ENCODE assay signal across 1 cellular context in the genomic region with DNA sequence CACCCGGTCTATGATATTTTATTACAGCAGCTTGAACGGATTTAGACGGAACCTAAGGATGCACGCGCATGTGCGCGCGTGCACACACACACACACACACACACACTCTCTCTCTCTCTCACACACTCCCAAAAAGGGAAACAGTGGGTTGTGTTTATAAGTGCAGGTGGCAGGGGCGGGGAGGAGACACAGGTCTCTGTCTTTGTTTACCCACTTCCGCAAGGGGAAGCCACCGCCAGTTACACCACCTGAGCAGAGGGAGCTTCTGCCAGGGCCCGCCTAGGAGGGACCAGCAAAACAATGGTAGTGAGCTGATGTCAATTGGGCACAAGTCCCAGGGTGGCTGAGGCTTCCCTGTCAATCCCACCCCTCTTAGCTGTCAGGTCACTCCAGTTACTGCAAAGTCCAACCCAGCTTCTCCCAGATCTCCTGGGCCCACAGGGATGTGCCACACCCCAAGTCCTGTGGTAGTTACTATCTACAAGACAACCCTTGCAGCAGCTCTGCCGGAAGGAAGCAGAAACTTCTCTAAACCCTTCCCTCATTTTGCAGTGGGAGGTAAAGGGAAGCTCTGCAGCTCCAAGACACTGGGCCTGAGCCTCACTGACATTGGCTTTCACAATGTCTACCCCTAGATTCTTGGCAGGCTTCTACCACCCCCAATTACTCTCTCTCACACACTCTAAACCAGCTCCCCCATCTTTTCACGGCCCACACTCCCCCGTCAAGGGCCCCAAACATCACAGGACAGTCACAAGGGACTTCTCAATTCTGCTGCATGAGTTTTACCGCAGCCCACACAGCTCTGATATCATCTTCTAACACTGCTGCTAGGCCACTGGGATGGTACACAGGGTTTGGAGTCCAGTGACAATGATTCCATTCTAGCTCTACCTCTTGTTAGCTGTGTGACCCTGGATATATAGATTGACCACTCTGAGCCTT.
TF ChIP-seq lines count a peak whose summit lies in the region.

No MANE protein-coding gene starts in this region.

TF ChIP-seq in K562, 482 proteins besides CTCF, POLR2A, EP300 and RAD21 (continues in another document):
- TF ChIP-seq, protein P1, sequence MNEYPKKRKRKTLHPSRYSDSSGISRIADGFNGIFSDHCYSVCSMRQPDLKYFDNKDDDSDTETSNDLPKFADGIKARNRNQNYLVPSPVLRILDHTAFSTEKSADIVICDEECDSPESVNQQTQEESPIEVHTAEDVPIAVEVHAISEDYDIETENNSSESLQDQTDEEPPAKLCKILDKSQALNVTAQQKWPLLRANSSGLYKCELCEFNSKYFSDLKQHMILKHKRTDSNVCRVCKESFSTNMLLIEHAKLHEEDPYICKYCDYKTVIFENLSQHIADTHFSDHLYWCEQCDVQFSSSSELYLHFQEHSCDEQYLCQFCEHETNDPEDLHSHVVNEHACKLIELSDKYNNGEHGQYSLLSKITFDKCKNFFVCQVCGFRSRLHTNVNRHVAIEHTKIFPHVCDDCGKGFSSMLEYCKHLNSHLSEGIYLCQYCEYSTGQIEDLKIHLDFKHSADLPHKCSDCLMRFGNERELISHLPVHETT (CRISPR knock-in tag; conservative IDR thresholded peaks at IDR 0.05 in 1 of 2, IDR thresholded peaks at IDR 0.05 in 1 of 2) = 0 out of 4 replicates have a peak, but pooled peaks of 1 of the 2 experiments have one; percentile 19
- TF ChIP-seq MEF2A (IDR thresholded peaks at IDR 0.05; ENCODE audit: control insufficient read depth, low read depth, low read length) = no peak
- 0 out of 4 replicates have a peak, but pooled peaks of 1 of the 2 experiments have one; percentile 51 for TF ChIP-seq TEAD1 (CRISPR knock-in tag; IDR thresholded peaks at IDR 0.05)
- no peak for TF ChIP-seq PPARD (CRISPR knock-in tag; IDR thresholded peaks at IDR 0.05)
- no peak for TF ChIP-seq PCBP1 (IDR thresholded peaks at IDR 0.05; ENCODE audit: low read depth, low read length, poor library complexity, severe bottlenecking)
- TF ChIP-seq TAF7 (tag; IDR thresholded peaks at IDR 0.05) = no peak; the same call in 1 of the 2 replicates
- peak; percentile 90; the same call in 1 of the 2 replicates for TF ChIP-seq SMARCE1 (IDR thresholded peaks at IDR 0.05)
- 0 out of 2 replicates have a peak, but pooled peaks have one; percentile 35 for TF ChIP-seq ZNF766 (CRISPR knock-in tag; conservative IDR thresholded peaks at IDR 0.05)
- no peak for TF ChIP-seq TSC22D4 (tag; IDR thresholded peaks at IDR 0.05)
- TF ChIP-seq XRCC3 (IDR thresholded peaks at IDR 0.05) = no peak
- TF ChIP-seq SOX6 (IDR thresholded peaks at IDR 0.05) = peak; percentile 70
- no peak for TF ChIP-seq ZNF707 (CRISPR knock-in tag; conservative IDR thresholded peaks at IDR 0.05)
- no peak for TF ChIP-seq TCFL5 (CRISPR knock-in tag; conservative IDR thresholded peaks at IDR 0.05)
- TF ChIP-seq, protein P2, sequence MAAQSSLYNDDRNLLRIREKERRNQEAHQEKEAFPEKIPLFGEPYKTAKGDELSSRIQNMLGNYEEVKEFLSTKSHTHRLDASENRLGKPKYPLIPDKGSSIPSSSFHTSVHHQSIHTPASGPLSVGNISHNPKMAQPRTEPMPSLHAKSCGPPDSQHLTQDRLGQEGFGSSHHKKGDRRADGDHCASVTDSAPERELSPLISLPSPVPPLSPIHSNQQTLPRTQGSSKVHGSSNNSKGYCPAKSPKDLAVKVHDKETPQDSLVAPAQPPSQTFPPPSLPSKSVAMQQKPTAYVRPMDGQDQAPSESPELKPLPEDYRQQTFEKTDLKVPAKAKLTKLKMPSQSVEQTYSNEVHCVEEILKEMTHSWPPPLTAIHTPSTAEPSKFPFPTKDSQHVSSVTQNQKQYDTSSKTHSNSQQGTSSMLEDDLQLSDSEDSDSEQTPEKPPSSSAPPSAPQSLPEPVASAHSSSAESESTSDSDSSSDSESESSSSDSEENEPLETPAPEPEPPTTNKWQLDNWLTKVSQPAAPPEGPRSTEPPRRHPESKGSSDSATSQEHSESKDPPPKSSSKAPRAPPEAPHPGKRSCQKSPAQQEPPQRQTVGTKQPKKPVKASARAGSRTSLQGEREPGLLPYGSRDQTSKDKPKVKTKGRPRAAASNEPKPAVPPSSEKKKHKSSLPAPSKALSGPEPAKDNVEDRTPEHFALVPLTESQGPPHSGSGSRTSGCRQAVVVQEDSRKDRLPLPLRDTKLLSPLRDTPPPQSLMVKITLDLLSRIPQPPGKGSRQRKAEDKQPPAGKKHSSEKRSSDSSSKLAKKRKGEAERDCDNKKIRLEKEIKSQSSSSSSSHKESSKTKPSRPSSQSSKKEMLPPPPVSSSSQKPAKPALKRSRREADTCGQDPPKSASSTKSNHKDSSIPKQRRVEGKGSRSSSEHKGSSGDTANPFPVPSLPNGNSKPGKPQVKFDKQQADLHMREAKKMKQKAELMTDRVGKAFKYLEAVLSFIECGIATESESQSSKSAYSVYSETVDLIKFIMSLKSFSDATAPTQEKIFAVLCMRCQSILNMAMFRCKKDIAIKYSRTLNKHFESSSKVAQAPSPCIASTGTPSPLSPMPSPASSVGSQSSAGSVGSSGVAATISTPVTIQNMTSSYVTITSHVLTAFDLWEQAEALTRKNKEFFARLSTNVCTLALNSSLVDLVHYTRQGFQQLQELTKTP (IDR thresholded peaks at IDR 0.05; ENCODE audit: low read depth in 1 of 2, partially characterized antibody in 2 of 2) = peak in 1 of 2 experiments; percentile 79
- TF ChIP-seq RBM22 (IDR thresholded peaks at IDR 0.05; ENCODE audit: low read depth, low read length, poor library complexity, severe bottlenecking) = no peak
- TF ChIP-seq EGR1 (conservative IDR thresholded peaks at IDR 0.05) = peak; percentile 83
- TF ChIP-seq SRSF3 (IDR thresholded peaks at IDR 0.05; ENCODE audit: insufficient read depth, low read length) = no peak
- TF ChIP-seq NR2C2 (CRISPR knock-in tag; IDR thresholded peaks at IDR 0.05) = no peak
- TF ChIP-seq NR2C2 (tag; IDR thresholded peaks at IDR 0.05) = peak; percentile 50; the same call in 1 of the 2 replicates
- TF ChIP-seq ZNF253 (CRISPR knock-in tag; conservative IDR thresholded peaks at IDR 0.05) = no peak
- no peak for TF ChIP-seq RBFOX2 (IDR thresholded peaks at IDR 0.05; ENCODE audit: low read depth, low read length)
- no peak for TF ChIP-seq ZNF76 (CRISPR knock-in tag; IDR thresholded peaks at IDR 0.05; ENCODE audit: borderline replicate concordance)
- TF ChIP-seq SMAD4 (CRISPR knock-in tag; conservative IDR thresholded peaks at IDR 0.05) = peak; percentile 17; the same call in 1 of the 2 replicates
- TF ChIP-seq GATAD2A (IDR thresholded peaks at IDR 0.05) = peak; percentile 51; the same call in 1 of the 2 replicates
- no peak for TF ChIP-seq KLF6 (CRISPR knock-in tag; IDR thresholded peaks at IDR 0.05; ENCODE audit: borderline replicate concordance)
- no peak; the same call in 1 of the 2 replicates for TF ChIP-seq JUN (IDR thresholded peaks at IDR 0.05; ENCODE audit: borderline replicate concordance, low read depth, low read length)
- TF ChIP-seq JUN (CRISPR knock-in tag; IDR thresholded peaks at IDR 0.05; ENCODE audit: borderline replicate concordance) = no peak
- no peak for TF ChIP-seq NFIX (CRISPR knock-in tag; IDR thresholded peaks at IDR 0.05; ENCODE audit: low read depth)
- TF ChIP-seq KLF1 (tag; IDR thresholded peaks at IDR 0.05) = peak; percentile 63; the same call in 1 of the 2 replicates
- TF ChIP-seq FOXA3 (CRISPR knock-in tag; conservative IDR thresholded peaks at IDR 0.05 in 1 of 2, IDR thresholded peaks at IDR 0.05 in 1 of 2) = no peak; a peak in 1 of 4 replicates
- TF ChIP-seq, protein P3, sequence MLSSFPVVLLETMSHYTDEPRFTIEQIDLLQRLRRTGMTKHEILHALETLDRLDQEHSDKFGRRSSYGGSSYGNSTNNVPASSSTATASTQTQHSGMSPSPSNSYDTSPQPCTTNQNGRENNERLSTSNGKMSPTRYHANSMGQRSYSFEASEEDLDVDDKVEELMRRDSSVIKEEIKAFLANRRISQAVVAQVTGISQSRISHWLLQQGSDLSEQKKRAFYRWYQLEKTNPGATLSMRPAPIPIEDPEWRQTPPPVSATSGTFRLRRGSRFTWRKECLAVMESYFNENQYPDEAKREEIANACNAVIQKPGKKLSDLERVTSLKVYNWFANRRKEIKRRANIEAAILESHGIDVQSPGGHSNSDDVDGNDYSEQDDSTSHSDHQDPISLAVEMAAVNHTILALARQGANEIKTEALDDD (IDR thresholded peaks at IDR 0.05) = peak; percentile 39; the same call in 1 of the 2 replicates
- TF ChIP-seq ZNF830 (CRISPR knock-in tag; IDR thresholded peaks at IDR 0.05) = no peak
- TF ChIP-seq, protein P4, sequence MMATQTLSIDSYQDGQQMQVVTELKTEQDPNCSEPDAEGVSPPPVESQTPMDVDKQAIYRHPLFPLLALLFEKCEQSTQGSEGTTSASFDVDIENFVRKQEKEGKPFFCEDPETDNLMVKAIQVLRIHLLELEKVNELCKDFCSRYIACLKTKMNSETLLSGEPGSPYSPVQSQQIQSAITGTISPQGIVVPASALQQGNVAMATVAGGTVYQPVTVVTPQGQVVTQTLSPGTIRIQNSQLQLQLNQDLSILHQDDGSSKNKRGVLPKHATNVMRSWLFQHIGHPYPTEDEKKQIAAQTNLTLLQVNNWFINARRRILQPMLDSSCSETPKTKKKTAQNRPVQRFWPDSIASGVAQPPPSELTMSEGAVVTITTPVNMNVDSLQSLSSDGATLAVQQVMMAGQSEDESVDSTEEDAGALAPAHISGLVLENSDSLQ (IDR thresholded peaks at IDR 0.05) = peak; percentile 46
- no peak for TF ChIP-seq PHF21A (IDR thresholded peaks at IDR 0.05; ENCODE audit: borderline replicate concordance, low read depth)
- no peak for TF ChIP-seq U2AF1 (optimal IDR thresholded peaks at IDR 0.05; ENCODE audit: low read depth, low read length)
- TF ChIP-seq NCOR1 (IDR thresholded peaks at IDR 0.05) = no peak
- no peak for TF ChIP-seq BCL6 (CRISPR knock-in tag; IDR thresholded peaks at IDR 0.05)
- TF ChIP-seq DIDO1 (tag; IDR thresholded peaks at IDR 0.05; ENCODE audit: low read depth) = 0 out of 2 replicates have a peak, but pooled peaks have one; percentile 41
- TF ChIP-seq, protein P5, sequence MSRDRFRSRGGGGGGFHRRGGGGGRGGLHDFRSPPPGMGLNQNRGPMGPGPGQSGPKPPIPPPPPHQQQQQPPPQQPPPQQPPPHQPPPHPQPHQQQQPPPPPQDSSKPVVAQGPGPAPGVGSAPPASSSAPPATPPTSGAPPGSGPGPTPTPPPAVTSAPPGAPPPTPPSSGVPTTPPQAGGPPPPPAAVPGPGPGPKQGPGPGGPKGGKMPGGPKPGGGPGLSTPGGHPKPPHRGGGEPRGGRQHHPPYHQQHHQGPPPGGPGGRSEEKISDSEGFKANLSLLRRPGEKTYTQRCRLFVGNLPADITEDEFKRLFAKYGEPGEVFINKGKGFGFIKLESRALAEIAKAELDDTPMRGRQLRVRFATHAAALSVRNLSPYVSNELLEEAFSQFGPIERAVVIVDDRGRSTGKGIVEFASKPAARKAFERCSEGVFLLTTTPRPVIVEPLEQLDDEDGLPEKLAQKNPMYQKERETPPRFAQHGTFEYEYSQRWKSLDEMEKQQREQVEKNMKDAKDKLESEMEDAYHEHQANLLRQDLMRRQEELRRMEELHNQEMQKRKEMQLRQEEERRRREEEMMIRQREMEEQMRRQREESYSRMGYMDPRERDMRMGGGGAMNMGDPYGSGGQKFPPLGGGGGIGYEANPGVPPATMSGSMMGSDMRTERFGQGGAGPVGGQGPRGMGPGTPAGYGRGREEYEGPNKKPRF (IDR thresholded peaks at IDR 0.05; ENCODE audit: low read depth, low read length) = no peak
- no peak for TF ChIP-seq CSDE1 (IDR thresholded peaks at IDR 0.05)
- TF ChIP-seq FOSL1 (tag; conservative IDR thresholded peaks at IDR 0.05) = no peak; the same call in none of the 2 replicates
- TF ChIP-seq ETV5 (CRISPR knock-in tag; IDR thresholded peaks at IDR 0.05; ENCODE audit: low read depth) = peak; percentile 68; the same call in 1 of the 2 replicates
- TF ChIP-seq GABPB1 (CRISPR knock-in tag; IDR thresholded peaks at IDR 0.05) = 0 out of 2 replicates have a peak, but pooled peaks have one; percentile 59
- TF ChIP-seq, protein P6, sequence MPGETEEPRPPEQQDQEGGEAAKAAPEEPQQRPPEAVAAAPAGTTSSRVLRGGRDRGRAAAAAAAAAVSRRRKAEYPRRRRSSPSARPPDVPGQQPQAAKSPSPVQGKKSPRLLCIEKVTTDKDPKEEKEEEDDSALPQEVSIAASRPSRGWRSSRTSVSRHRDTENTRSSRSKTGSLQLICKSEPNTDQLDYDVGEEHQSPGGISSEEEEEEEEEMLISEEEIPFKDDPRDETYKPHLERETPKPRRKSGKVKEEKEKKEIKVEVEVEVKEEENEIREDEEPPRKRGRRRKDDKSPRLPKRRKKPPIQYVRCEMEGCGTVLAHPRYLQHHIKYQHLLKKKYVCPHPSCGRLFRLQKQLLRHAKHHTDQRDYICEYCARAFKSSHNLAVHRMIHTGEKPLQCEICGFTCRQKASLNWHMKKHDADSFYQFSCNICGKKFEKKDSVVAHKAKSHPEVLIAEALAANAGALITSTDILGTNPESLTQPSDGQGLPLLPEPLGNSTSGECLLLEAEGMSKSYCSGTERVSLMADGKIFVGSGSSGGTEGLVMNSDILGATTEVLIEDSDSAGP (CRISPR knock-in tag; IDR thresholded peaks at IDR 0.05) = no peak
- no peak for TF ChIP-seq HMG20A (CRISPR knock-in tag; conservative IDR thresholded peaks at IDR 0.05)
- no peak for TF ChIP-seq PHF8 (IDR thresholded peaks at IDR 0.05; ENCODE audit: borderline replicate concordance, low read length)
- TF ChIP-seq, protein P7, sequence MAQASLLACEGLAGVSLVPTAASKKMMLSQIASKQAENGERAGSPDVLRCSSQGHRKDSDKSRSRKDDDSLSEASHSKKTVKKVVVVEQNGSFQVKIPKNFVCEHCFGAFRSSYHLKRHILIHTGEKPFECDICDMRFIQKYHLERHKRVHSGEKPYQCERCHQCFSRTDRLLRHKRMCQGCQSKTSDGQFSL (CRISPR knock-in tag; IDR thresholded peaks at IDR 0.05) = no peak
- TF ChIP-seq, protein P7 (tag; IDR thresholded peaks at IDR 0.05) = no peak
- TF ChIP-seq ZFPM2 (CRISPR knock-in tag; IDR thresholded peaks at IDR 0.05) = no peak
- TF ChIP-seq BDP1 (IDR thresholded peaks at IDR 0.05; ENCODE audit: insufficient read depth, insufficient read length) = no peak
- TF ChIP-seq RB1 (IDR thresholded peaks at IDR 0.05; ENCODE audit: low read depth) = no peak
- no peak for TF ChIP-seq SIRT6 (IDR thresholded peaks at IDR 0.05; ENCODE audit: low read depth, low read length)
- TF ChIP-seq, protein P8, sequence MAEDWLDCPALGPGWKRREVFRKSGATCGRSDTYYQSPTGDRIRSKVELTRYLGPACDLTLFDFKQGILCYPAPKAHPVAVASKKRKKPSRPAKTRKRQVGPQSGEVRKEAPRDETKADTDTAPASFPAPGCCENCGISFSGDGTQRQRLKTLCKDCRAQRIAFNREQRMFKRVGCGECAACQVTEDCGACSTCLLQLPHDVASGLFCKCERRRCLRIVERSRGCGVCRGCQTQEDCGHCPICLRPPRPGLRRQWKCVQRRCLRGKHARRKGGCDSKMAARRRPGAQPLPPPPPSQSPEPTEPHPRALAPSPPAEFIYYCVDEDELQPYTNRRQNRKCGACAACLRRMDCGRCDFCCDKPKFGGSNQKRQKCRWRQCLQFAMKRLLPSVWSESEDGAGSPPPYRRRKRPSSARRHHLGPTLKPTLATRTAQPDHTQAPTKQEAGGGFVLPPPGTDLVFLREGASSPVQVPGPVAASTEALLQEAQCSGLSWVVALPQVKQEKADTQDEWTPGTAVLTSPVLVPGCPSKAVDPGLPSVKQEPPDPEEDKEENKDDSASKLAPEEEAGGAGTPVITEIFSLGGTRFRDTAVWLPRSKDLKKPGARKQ (CRISPR knock-in tag; IDR thresholded peaks at IDR 0.05) = 0 out of 2 replicates have a peak, but pooled peaks have one; percentile 63
- no peak for TF ChIP-seq GTF2F1 (IDR thresholded peaks at IDR 0.05; ENCODE audit: low read depth, low read length)
